ENCODE assay signal across 24 cellular contexts in genomic region chr16:88536510-88536909, GRCh38. TPM values are rescaled to one million over a fixed set of nuclear protein-coding genes. Genes with fewer than 3 reads are reported as not detected.
A peak's percentile ranks its signal among the peaks of the same experiment; 100 is the strongest.
DNase-seq lines count a peak whose midpoint lies in the region; ATAC-seq and TF ChIP-seq lines count a peak whose summit lies in the region.
"Had no signal": no experiment of that assay in that cellular context is flagged by ENCODE, and none has a peak within 500 bp of the region (broad histone marks: within the 10 kb centered on the region; RNA-seq: fewer than 3 reads in every experiment).

No MANE protein-coding gene starts in this region.

- H3K36me3 Mint-ChIP-seq in endodermal cell (ENCODE audit: low read depth), result peaks cover 4% of the 10 kb centered on the region
- peaks cover 9 to 18% of the 10 kb centered on the region in 2 donors for H3K36me3 Mint-ChIP-seq in stimulated activated naive B cell treated with anti-CD40 and anti-IgM and Interleukin-4, amounts not matched to agents 10 μg/mL and 1 μg/mL and 100 μg/mL, for 72 hours
- H3K36me3 Mint-ChIP-seq in effector memory CD8-positive, alpha-beta T cell (ENCODE audit: insufficient read depth), result peaks cover 44% of the 10 kb centered on the region
- H3K36me3 Mint-ChIP-seq: natural killer cell treated with Interleukin-12 subunit alpha and Interleukin-12 subunit beta and Interleukin-15 and Interleukin-18, amount 100 ng/mL, for 72 hours had no signal

- no peak overlapping the region for H3K9ac ChIP-seq in endodermal cell (ENCODE audit: extremely low read depth, low read length, poor library complexity, severe bottlenecking)
- H3K9ac ChIP-seq: parathyroid adenoma had no signal

- peaks cover 11% of the 10 kb centered on the region for H3K4me1 ChIP-seq in endodermal cell (ENCODE audit: control insufficient read depth, insufficient read depth, low read length)
- H3K4me1 ChIP-seq: parathyroid adenoma had no signal

- intact Hi-C loops in Right ventricle myocardium inferior (cut with DNase I), result no loop called here
- intact Hi-C loops in cardiac septum (cut with DNase I), result no loop called here

- H3K27me3 ChIP-seq in endodermal cell (ENCODE audit: control insufficient read depth, insufficient read depth, low read length, poor library complexity, severe bottlenecking), result no peaks in the 10 kb centered on the region
- H3K27me3 ChIP-seq: ascending aorta, MG63 had no signal

- TF ChIP-seq CTCF in endodermal cell (conservative IDR thresholded peaks at IDR 0.05), result no peak

- H3K27me3 Mint-ChIP-seq in endodermal cell (ENCODE audit: insufficient read depth), result peaks cover 11% of the 10 kb centered on the region
- peaks cover 14 to 33% of the 10 kb centered on the region in 2 donors for H3K27me3 Mint-ChIP-seq in stimulated activated naive B cell treated with anti-CD40 and anti-IgM and Interleukin-4, amounts not matched to agents 10 μg/mL and 1 μg/mL and 100 μg/mL, for 72 hours
- H3K27me3 Mint-ChIP-seq in effector memory CD8-positive, alpha-beta T cell, result peaks cover 0 to 16% of the 10 kb centered on the region in 2 donors
- H3K27me3 Mint-ChIP-seq: activated CD4-positive, alpha-beta memory T cell treated with anti-CD3 and anti-CD28 coated beads, Interleukin-2, amount 10 ng/mL, durations not matched to agents 7 days and 5 days; central memory CD8-positive, alpha-beta T cell; natural killer cell treated with Interleukin-12 subunit alpha and Interleukin-12 subunit beta and Interleukin-15 and Interleukin-18, amount 100 ng/mL, for 72 hours had no signal

- no peak for ATAC-seq in Right ventricle myocardium inferior
- ATAC-seq in stimulated activated naive B cell treated with anti-CD40 and anti-IgM and Interleukin-4, amounts not matched to agents 10 μg/mL and 1 μg/mL and 100 μg/mL, for 72 hours (replicated peaks), result no peak
- ATAC-seq in effector memory CD8-positive, alpha-beta T cell (replicated peaks), result no peak
- ATAC-seq: natural killer cell treated with Interleukin-12 subunit alpha and Interleukin-12 subunit beta and Interleukin-15 and Interleukin-18, amount 100 ng/mL, for 72 hours had no signal

- H3K4me1 Mint-ChIP-seq in endodermal cell, result peaks cover 2% of the 10 kb centered on the region
- peaks cover 11 to 18% of the 10 kb centered on the region in 2 donors for H3K4me1 Mint-ChIP-seq in stimulated activated naive B cell treated with anti-CD40 and anti-IgM and Interleukin-4, amounts not matched to agents 10 μg/mL and 1 μg/mL and 100 μg/mL, for 72 hours
- H3K4me1 Mint-ChIP-seq in effector memory CD8-positive, alpha-beta T cell (ENCODE audit: low read depth in 2 of 2), result peaks cover 17 to 25% of the 10 kb centered on the region in 2 donors

- H3K9me3 ChIP-seq in endodermal cell (ENCODE audit: control insufficient read depth, low read length), result no peaks in the 10 kb centered on the region
- H3K9me3 ChIP-seq: ascending aorta, MG63, right atrium auricular region, spleen had no signal

- 94 to 95% methylated on average over 9 to 11 of the region's 11 CpGs for WGBS in endodermal cell (ENCODE audit: insufficient coverage in 1 of 2, insufficient read length in 1 of 2), 2 experiments

- H3K4me3 ChIP-seq in endodermal cell (ENCODE audit: low read length), result no peak overlapping the region
- H3K4me3 ChIP-seq: ascending aorta, MG63, right atrium auricular region, spleen had no signal

- peaks cover 2% of the 10 kb centered on the region for H3K9me3 Mint-ChIP-seq in endodermal cell
- H3K9me3 Mint-ChIP-seq in stimulated activated naive B cell treated with anti-CD40 and anti-IgM and Interleukin-4, amounts not matched to agents 10 μg/mL and 1 μg/mL and 100 μg/mL, for 72 hours, result no peaks in the 10 kb centered on the region
- no peaks in the 10 kb centered on the region for H3K9me3 Mint-ChIP-seq in effector memory CD8-positive, alpha-beta T cell
- H3K9me3 Mint-ChIP-seq: activated CD4-positive, alpha-beta memory T cell treated with anti-CD3 and anti-CD28 coated beads, Interleukin-2, amount 10 ng/mL, durations not matched to agents 7 days and 5 days; activated naive CD8-positive, alpha-beta T cell treated with anti-CD3 and anti-CD28 coated beads, Interleukin-2, amount 10 ng/mL, durations not matched to agents 7 days and 5 days; central memory CD8-positive, alpha-beta T cell; natural killer cell treated with Interleukin-12 subunit alpha and Interleukin-12 subunit beta and Interleukin-15 and Interleukin-18, amount 100 ng/mL, for 72 hours had no signal

- peak; percentile 31 for DNase-seq in Right ventricle myocardium inferior (ENCODE audit: missing footprints)
- DNase-seq in cardiac septum (ENCODE audit: low spot score), result no peak
- DNase-seq in OCI-M1 (lab: John Stamatoyannopoulos, UW), result peak; percentile 23
- no peak for DNase-seq in endodermal cell
- no peak for DNase-seq in stimulated activated naive B cell treated with anti-CD40 and anti-IgM and Interleukin-4, amounts not matched to agents 10 μg/mL and 1 μg/mL and 100 μg/mL, for 72 hours
- DNase-seq in effector memory CD8-positive, alpha-beta T cell, result no peak
- DNase-seq in DMS 273 treated with DMSO at 0.1 percent for 48 hours (lab: John Stamatoyannopoulos, UW), result no peak
- DNase-seq: activated CD4-positive, alpha-beta memory T cell treated with anti-CD3 and anti-CD28 coated beads, Interleukin-2, amount 10 ng/mL, durations not matched to agents 7 days and 5 days; activated CD4-positive, CD25-positive, alpha-beta regulatory T cell; activated naive CD8-positive, alpha-beta T cell treated with anti-CD3 and anti-CD28 coated beads, Interleukin-2, amount 10 ng/mL, durations not matched to agents 7 days and 5 days; KG1; MG63; NCI-H1105 treated with DMSO at 0.1 percent for 48 hours; NCI-H2029 treated with DMSO at 0.1 percent for 48 hours; NCI-H526; SIG-M5; spleen; trophoblast cell had no signal

- H3K27ac ChIP-seq in endodermal cell (ENCODE audit: low read depth, low read length), result no peak overlapping the region
- H3K27ac ChIP-seq: ascending aorta, C4-2B, parathyroid adenoma, right atrium auricular region, spleen had no signal

- no peaks in the 10 kb centered on the region for H3K36me3 ChIP-seq in endodermal cell (ENCODE audit: control insufficient read depth, insufficient read depth, low read length)
- H3K36me3 ChIP-seq: ascending aorta, MG63, right atrium auricular region had no signal

- no peak overlapping the region for H3K27ac Mint-ChIP-seq in endodermal cell
- peak overlapping the region; percentile 62 for H3K27ac Mint-ChIP-seq in stimulated activated naive B cell treated with anti-CD40 and anti-IgM and Interleukin-4, amounts not matched to agents 10 μg/mL and 1 μg/mL and 100 μg/mL, for 72 hours
- peak overlapping the region in 1 of 2 donors; percentile 44 for H3K27ac Mint-ChIP-seq in effector memory CD8-positive, alpha-beta T cell

- H3K4me3 Mint-ChIP-seq in endodermal cell, result peak overlapping the region; percentile 58
- H3K4me3 Mint-ChIP-seq in stimulated activated naive B cell treated with anti-CD40 and anti-IgM and Interleukin-4, amounts not matched to agents 10 μg/mL and 1 μg/mL and 100 μg/mL, for 72 hours, result peak overlapping the region in 1 of 2 donors; percentile 85
- H3K4me3 Mint-ChIP-seq in effector memory CD8-positive, alpha-beta T cell, result no peak overlapping the region

RNA-seq across cellular contexts. Expression of gene ZC3H18, which starts 33.7 kb away (rescaled TPM):
- 23.9 TPM for total RNA-seq in Right ventricle myocardium inferior
- total RNA-seq in cardiac septum, result 20.6 TPM
- total RNA-seq in endodermal cell, result 10 to 100 TPM; 75.4 to 76.6 TPM
- polyA plus RNA-seq in endodermal cell (2013, experiment 1 of 2), result 68.2 TPM
- polyA plus RNA-seq in endodermal cell (2013, experiment 2 of 2), result 57.8 TPM

Comparison
In these comparisons a context has a peak if more than half of its experiments do, and no peak if none do; other contexts are left out.
1. DNase-seq: peak in Right ventricle myocardium inferior (single experiment) and OCI-M1 (single experiment); none in cardiac septum (single experiment), endodermal cell (single experiment), stimulated activated naive B cell treated with anti-CD40 and anti-IgM and Interleukin-4, amounts not matched to agents 10 μg/mL and 1 μg/mL and 100 μg/mL, for 72 hours (single experiment), effector memory CD8-positive, alpha-beta T cell (0 of 3) and DMS 273 treated with DMSO at 0.1 percent for 48 hours (single experiment).